In the genomic region with DNA sequence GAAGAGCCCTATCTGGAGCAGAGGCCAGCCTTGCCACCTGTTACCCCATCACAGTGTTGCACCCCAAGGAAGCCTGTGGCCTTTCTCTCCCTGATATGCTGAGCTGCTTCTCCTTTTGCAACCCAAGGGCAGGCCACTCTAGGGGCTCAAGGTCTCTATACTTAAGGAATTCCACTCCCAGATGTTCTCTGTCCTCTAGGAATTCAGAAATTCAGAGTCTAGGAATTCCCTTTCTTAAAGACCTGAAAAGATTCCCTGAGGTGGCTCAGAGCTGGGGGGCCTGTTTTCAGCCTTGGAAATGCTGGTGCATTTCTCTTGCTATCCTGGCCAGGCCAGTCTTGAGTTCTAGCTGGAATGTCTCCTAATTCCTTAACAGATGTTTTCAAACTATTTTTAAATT, we compare ENCODE assay signal across 25 cellular contexts.
"Had no signal": no experiment of that assay in that cellular context is flagged by ENCODE, and none has a peak within 500 bp of the region (broad histone marks: within the 10 kb centered on the region; RNA-seq: fewer than 3 reads in every experiment).

No MANE protein-coding gene starts in this region.

- H3K27me3 Mint-ChIP-seq: progenitor cell of endocrine pancreas had no signal

- H2AFZ ChIP-seq: hepatocyte had no signal

- H3K4me3 ChIP-seq: hepatocyte, lower lobe of right lung, ovary, right atrium auricular region, right lobe of liver, skin epidermis, suprapubic skin, thoracic aorta, tibial artery, upper lobe of right lung had no signal

- H3K4me1 ChIP-seq: lower lobe of right lung, right lobe of liver, suprapubic skin, tibial artery, upper lobe of right lung had no signal

- H3K9me3 Mint-ChIP-seq: natural killer cell had no signal

- ATAC-seq: left cardiac atrium; left lobe of liver; lower lobe of right lung; natural killer cell; right lobe of liver; stimulated activated effector memory CD8-positive, alpha-beta T cell treated with anti-CD3 and anti-CD28 coated beads, Interleukin-12 subunit alpha, Interleukin-12 subunit beta, amount 100 ng/mL, for 72 hours; upper lobe of right lung had no signal

- H3K79me2 ChIP-seq: hepatocyte had no signal

- H3K36me3 Mint-ChIP-seq: natural killer cell; stimulated activated effector memory CD8-positive, alpha-beta T cell treated with anti-CD3 and anti-CD28 coated beads, Interleukin-12 subunit alpha, Interleukin-12 subunit beta, amount 100 ng/mL, for 72 hours had no signal

- H3K9me3 ChIP-seq: lower lobe of right lung, ovary, right atrium auricular region, right lobe of liver, suprapubic skin, thoracic aorta, upper lobe of right lung had no signal

- DNase-seq: kidney glomerular epithelial cell; left cardiac atrium; lower lobe of right lung; mesenchymal stem cell; naive B cell; natural killer cell; nephron progenitor cell; ovary; right lobe of liver; stimulated activated CD4-positive, alpha-beta T cell treated with anti-CD3 and anti-CD28 coated beads, Interleukin-12 subunit alpha, Interleukin-12 subunit beta, amount 100 ng/mL, for 4 hours; stimulated activated CD4-positive, alpha-beta T cell treated with anti-CD3 and anti-CD28 coated beads, Interleukin-15, amount 100 ng/mL, for 24 hours; stimulated activated CD4-positive, alpha-beta T cell treated with anti-CD3 and anti-CD28 coated beads, Interleukin-4, amount 100 ng/mL, for 24 hours; stimulated activated naive CD4-positive, alpha-beta T cell; tibial artery; upper lobe of right lung had no signal

- H3K36me3 ChIP-seq: lower lobe of right lung, ovary, right atrium auricular region, right lobe of liver, suprapubic skin, thoracic aorta, tibial artery, upper lobe of right lung had no signal

- H3K27me3 ChIP-seq: hepatocyte, ovary, right atrium auricular region, right lobe of liver, suprapubic skin, tibial artery had no signal

- H3K27ac ChIP-seq: hepatocyte, lower lobe of right lung, ovary, right atrium auricular region, right lobe of liver, skin epidermis, suprapubic skin, thoracic aorta, tibial artery, upper lobe of right lung had no signal

- H3K4me2 ChIP-seq: hepatocyte had no signal

- H3K4me1 Mint-ChIP-seq: stimulated activated effector memory CD8-positive, alpha-beta T cell treated with anti-CD3 and anti-CD28 coated beads, Interleukin-12 subunit alpha, Interleukin-12 subunit beta, amount 100 ng/mL, for 72 hours had no signal

- H3K4me3 Mint-ChIP-seq: mesothelial cell of epicardium; naive B cell; natural killer cell; nephron progenitor cell; stimulated activated effector memory CD8-positive, alpha-beta T cell treated with anti-CD3 and anti-CD28 coated beads, Interleukin-12 subunit alpha, Interleukin-12 subunit beta, amount 100 ng/mL, for 72 hours; stimulated activated naive CD8-positive, alpha-beta T cell treated with anti-CD3 and anti-CD28 coated beads, Interleukin-15, Interleukin-2, amounts not matched to agents 100 ng/mL and 50 ng/mL, for 24 hours had no signal

- H3K27ac Mint-ChIP-seq: mesothelial cell of epicardium; naive B cell; natural killer cell; nephron progenitor cell; progenitor cell of endocrine pancreas; stimulated activated effector memory CD8-positive, alpha-beta T cell treated with anti-CD3 and anti-CD28 coated beads, Interleukin-12 subunit alpha, Interleukin-12 subunit beta, amount 100 ng/mL, for 72 hours; stimulated activated naive CD8-positive, alpha-beta T cell treated with anti-CD3 and anti-CD28 coated beads, Interleukin-15, Interleukin-2, amounts not matched to agents 100 ng/mL and 50 ng/mL, for 24 hours had no signal
